24 cellular contexts compared by ENCODE assay signal in genomic region chr5:73440262-73440661, GRCh38. TPM values are rescaled to one million over a fixed set of nuclear protein-coding genes. Genes with fewer than 3 reads are reported as not detected.
"Had no signal": no experiment of that assay in that cellular context is flagged by ENCODE, and none has a peak within 500 bp of the region (broad histone marks: within the 10 kb centered on the region; RNA-seq: fewer than 3 reads in every experiment).

No MANE protein-coding gene starts in this region.

- H3K27me3 ChIP-seq: SJCRH30 had no signal

- ATAC-seq: activated CD8-positive, alpha-beta T cell treated with anti-CD3 and anti-CD28 coated beads, Interleukin-2, amount 10 ng/mL, durations not matched to agents 7 days and 5 days; WTC11 had no signal

- H3K4me3 ChIP-seq: breast epithelium, SJCRH30 had no signal

- H3K27ac ChIP-seq: breast epithelium, RWPE1, SJCRH30 had no signal

- H3K36me3 ChIP-seq: breast epithelium, SJCRH30 had no signal

- H3K4me3 Mint-ChIP-seq: activated CD8-positive, alpha-beta T cell treated with anti-CD3 and anti-CD28 coated beads, Interleukin-2, amount 10 ng/mL, durations not matched to agents 7 days and 5 days; activated naive CD4-positive, alpha-beta T cell treated with anti-CD3 and anti-CD28 coated beads, Interleukin-2, amount 50 U/mL, for 24 hours; T-helper 1 cell treated with Interleukin-12 subunit alpha and Interleukin-12 subunit beta and Interleukin-4 antibody, amounts not matched to agents 30 μg/mL and 1 μg/mL, for 36 hours; WTC11 had no signal

- H3K36me3 Mint-ChIP-seq: WTC11 had no signal

- H3K9me3 ChIP-seq: breast epithelium, SJCRH30 had no signal

- H3K9me3 Mint-ChIP-seq: WTC11 had no signal

- H3K4me1 ChIP-seq: SJCRH30 had no signal

- H3K27ac Mint-ChIP-seq: activated CD8-positive, alpha-beta T cell treated with anti-CD3 and anti-CD28 coated beads, Interleukin-2, amount 10 ng/mL, durations not matched to agents 7 days and 5 days; T-helper 1 cell treated with Interleukin-12 subunit alpha and Interleukin-12 subunit beta and Interleukin-4 antibody, amounts not matched to agents 30 μg/mL and 1 μg/mL, for 36 hours; WTC11 had no signal

- DNase-seq: activated CD4-positive, alpha-beta T cell treated with anti-CD3 and anti-CD28 coated beads for 48 hours; activated CD4-positive, alpha-beta T cell treated with anti-CD3 and anti-CD28 coated beads, Interleukin-2, amount 50 U/mL, for 4 hours; activated CD4-positive, CD25-positive, alpha-beta regulatory T cell treated with anti-CD3 and anti-CD28 coated beads, Interleukin-2, amount 50 U/mL, for 72 hours; activated CD8-positive, alpha-beta memory T cell treated with anti-CD3 and anti-CD28 coated beads, Interleukin-2, amount 50 U/mL, for 48 hours; activated CD8-positive, alpha-beta T cell treated with anti-CD3 and anti-CD28 coated beads, Interleukin-2, amount 10 ng/mL, durations not matched to agents 7 days and 5 days; activated T-cell treated with anti-CD3 and anti-CD28 coated beads, Interleukin-2, amount 50 U/mL, for 1 hour; aorta; caudate nucleus; MM.1S; NCI-H1105; NCI-H1436; NCI-H1694 treated with DMSO at 0.1 percent for 48 hours; NCI-H2029 treated with DMSO at 0.1 percent for 48 hours; NCI-H345; NCI-H510A; NCI-H526 treated with DMSO at 0.1 percent for 48 hours; NCI-H82; Right ventricle myocardium superior; SJCRH30 had no signal

RNA-seq across cellular contexts. Expression of gene FOXD1, which starts 8.3 kb away (rescaled TPM):
- total RNA-seq: Right ventricle myocardium superior had no signal
